In genomic region chrY:19535697-19536096, GRCh38 we compare ENCODE assay signal across 1 cellular context.
DNase-seq lines count a peak whose midpoint lies in the region; ATAC-seq, FAIRE-seq and TF ChIP-seq lines count a peak whose summit lies in the region.
"Not testable (repeated sequence)": the region's sequence is repeated elsewhere in the genome, so short reads cannot be mapped to it uniquely, and the experiment has no call there.

No MANE protein-coding gene starts in this region.

- not testable (repeated sequence) for TF ChIP-seq POLR2A in A549 (IDR thresholded peaks at IDR 0.05; ENCODE audit: low read length)

- not testable (repeated sequence) for TF ChIP-seq EP300 in A549 (IDR thresholded peaks at IDR 0.05)

- not testable (repeated sequence) for FAIRE-seq in A549 (lab: Jason Lieb, UNC)

- CTCF ChIA-PET in A549 (lab: Yijun Ruan, JAX) = not testable (repeated sequence)

- H3K9me3 ChIP-seq in A549 = not testable (repeated sequence)

- TF ChIP-seq RAD21 in A549 (conservative IDR thresholded peaks at IDR 0.05 in 1 of 2, IDR thresholded peaks at IDR 0.05 in 1 of 2) = not testable (repeated sequence)

- H3K27ac ChIP-seq in A549 = peak overlapping the region; percentile 73 to 89

- peak overlapping the region; percentile 44 for H3K4me3 ChIP-seq in A549

- H3K4me1 ChIP-seq in A549 = peaks cover 16% of the 10 kb centered on the region; the same call in 2 of the 3 replicates

- peak; percentile 56 to 87; a peak in 4 of 6 replicates for ATAC-seq in A549

- not testable (repeated sequence) for DNase-seq in A549 (ENCODE audit: low read depth in 1 of 2, low spot score in 1 of 2)

- TF ChIP-seq CTCF in A549 (IDR thresholded peaks at IDR 0.05) = not testable (repeated sequence)

- 0% methylated on average over 1 of the region's 14 CpGs for WGBS in A549 (ENCODE audit: missing lambda C conversion rate)

- POLR2A ChIA-PET in A549 (lab: Yijun Ruan, JAX) = not testable (repeated sequence)

- peak overlapping the region; percentile 79 for H3K4me2 ChIP-seq in A549
